ENCODE assay signal across 9 cellular contexts in the genomic region with DNA sequence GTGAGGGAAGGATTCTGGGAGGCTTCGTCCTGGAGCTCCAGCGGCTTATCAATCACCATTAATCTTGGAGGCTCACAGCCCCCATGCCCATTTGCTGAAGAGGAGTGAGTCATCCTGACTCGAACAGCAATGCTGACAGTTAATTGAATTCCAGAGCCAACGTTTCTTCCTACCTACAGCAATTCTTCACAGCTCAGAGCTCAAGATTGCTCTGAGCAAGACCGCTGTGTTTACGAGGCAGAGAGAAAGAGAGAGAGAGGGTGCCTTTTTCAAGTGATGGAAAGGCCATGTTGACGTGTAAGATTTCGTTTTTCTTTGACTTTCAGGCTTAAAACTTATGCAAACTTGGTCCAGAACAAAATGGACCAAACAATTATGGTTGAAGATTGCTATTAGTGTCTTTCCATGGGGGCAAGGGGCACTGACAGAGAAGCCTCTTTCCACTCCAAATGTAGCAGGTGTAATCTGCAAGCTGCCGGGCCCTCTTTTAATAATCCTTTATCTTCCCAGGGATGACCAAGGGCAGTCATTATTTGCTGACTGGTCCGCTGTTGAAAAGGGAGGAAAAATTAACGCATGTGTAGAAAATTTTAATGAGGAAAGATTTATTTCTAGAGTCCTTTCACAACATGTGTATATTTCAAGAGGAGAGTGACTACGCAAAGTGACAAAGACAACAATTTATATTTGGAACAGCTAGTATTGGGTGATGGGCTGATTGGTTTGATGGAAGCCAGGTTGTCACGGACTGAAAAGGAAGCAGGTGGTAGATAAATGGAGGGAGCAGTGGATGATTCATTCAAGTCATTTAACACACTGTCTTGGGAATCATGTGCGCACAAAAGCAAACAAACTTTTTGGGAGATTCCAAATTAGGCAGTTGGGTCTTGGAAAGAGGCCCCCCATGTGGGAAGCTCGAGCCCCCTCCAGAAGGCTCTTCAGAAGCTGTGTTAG.
DNase-seq lines count a peak whose midpoint lies in the region; ATAC-seq and TF ChIP-seq lines count a peak whose summit lies in the region.
"Had no signal": no experiment of that assay in that cellular context is flagged by ENCODE, and none has a peak within 500 bp of the region (broad histone marks: within the 10 kb centered on the region; RNA-seq: fewer than 3 reads in every experiment).

No MANE protein-coding gene starts in this region.

- ATAC-seq in aorta (ENCODE audit: low FRiP score) (no peak), GM21717 (IDR thresholded peaks at IDR 0.05; ENCODE audit: unreplicated experiment) (no peak)

- 87% methylated on average over 15 of the region's 15 CpGs for WGBS in aorta, 2 donors

- H3K27me3 ChIP-seq in WERI-Rb-1 (ENCODE audit: insufficient read depth, low read depth, severe bottlenecking), result no peaks in the 10 kb centered on the region
- H3K27me3 ChIP-seq in aorta (ENCODE audit: control insufficient read depth in 1 of 2, insufficient read depth in 2 of 2, low read length in 1 of 2), result no peaks in the 10 kb centered on the region

- no peak overlapping the region for H3K4me3 ChIP-seq in WERI-Rb-1 (ENCODE audit: low read depth, low read length)
- H3K4me3 ChIP-seq in aorta (ENCODE audit: low read length in 2 of 2), result no peak overlapping the region

- H3K36me3 ChIP-seq in WERI-Rb-1 (no peaks in the 10 kb centered on the region), aorta (ENCODE audit: control insufficient read depth in 1 of 2, insufficient read depth in 2 of 2, low read length in 1 of 2) (no peaks in the 10 kb centered on the region)

- H3K27ac ChIP-seq in WERI-Rb-1 (no peak overlapping the region), aorta (ENCODE audit: low read depth in 1 of 2, low read length in 2 of 2) (no peak overlapping the region)

- DNase-seq in DMS153 treated with DMSO at 0.1 percent for 48 hours (lab: John Stamatoyannopoulos, UW; ENCODE audit: unreplicated experiment) (peak; percentile 35), NCI-H146 (lab: John Stamatoyannopoulos, UW) (peak; percentile 79), WERI-Rb-1 (peak; percentile 73), kidney tubule cell (ENCODE audit: low spot score) (peak; percentile 86), SIG-M5 (lab: John Stamatoyannopoulos, UW) (no peak), aorta (no peak), NCI-H2029 (lab: John Stamatoyannopoulos, UW) (no peak)
- DNase-seq: activated effector memory CD4-positive, alpha-beta T cell treated with Interleukin-2 at 50 U/mL for 16 hours had no signal

- H3K9me3 ChIP-seq in WERI-Rb-1 (ENCODE audit: severe bottlenecking) (no peaks in the 10 kb centered on the region), aorta (ENCODE audit: control insufficient read depth, low read length) (no peaks in the 10 kb centered on the region)

- no peak for TF ChIP-seq CTCF in WERI-Rb-1 (IDR thresholded peaks at IDR 0.05; ENCODE audit: low read depth, low read length)

- H3K4me1 ChIP-seq in aorta (ENCODE audit: control insufficient read depth in 1 of 2, insufficient read depth in 2 of 2, low read length in 2 of 2), result no peaks in the 10 kb centered on the region

- intact Hi-C loops in aorta (cut with DNase I), result no loop called here

Comparison
In these comparisons a context has a peak if more than half of its experiments do, and no peak if none do; other contexts are left out.
1. DNase-seq: peak in DMS153 treated with DMSO at 0.1 percent for 48 hours (single experiment), NCI-H146 (single experiment), WERI-Rb-1 (single experiment) and kidney tubule cell (single experiment); none in SIG-M5 (single experiment), aorta (0 of 2) and NCI-H2029 (single experiment).